ENCODE assay signal across 14 cellular contexts in the genomic region with DNA sequence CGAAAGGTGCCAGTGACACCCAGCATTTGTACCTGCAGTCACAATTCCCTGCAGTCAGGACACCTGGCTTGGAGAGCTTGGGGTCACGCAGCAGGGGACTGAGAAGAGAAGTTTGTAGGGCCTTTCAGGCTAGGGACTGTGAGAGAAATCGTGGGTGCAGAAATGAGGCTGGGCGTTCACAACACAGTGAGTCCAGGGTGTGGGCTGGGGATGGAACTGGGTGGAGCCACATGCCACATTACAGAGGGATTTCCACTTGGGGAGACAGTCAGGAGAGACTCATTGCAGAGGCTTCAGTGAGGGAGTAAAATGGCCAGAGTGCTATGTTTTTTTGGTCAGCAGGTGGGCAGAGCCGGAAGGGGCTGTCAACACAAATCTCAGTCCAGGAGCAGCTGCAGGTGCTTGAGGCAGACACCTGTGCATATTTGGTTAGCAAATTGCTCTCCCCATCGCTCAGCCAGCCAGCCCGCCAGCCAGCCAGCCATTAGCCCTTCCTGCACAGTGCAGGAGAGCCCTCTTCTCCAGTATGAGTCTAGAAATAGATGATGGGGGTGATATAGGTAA. TPM values are rescaled to one million over a fixed set of nuclear protein-coding genes. Genes with fewer than 3 reads are reported as not detected.
DNase-seq lines count a peak whose midpoint lies in the region; ATAC-seq and TF ChIP-seq lines count a peak whose summit lies in the region.
"Had no signal": no experiment of that assay in that cellular context is flagged by ENCODE, and none has a peak within 500 bp of the region (broad histone marks: within the 10 kb centered on the region; RNA-seq: fewer than 3 reads in every experiment).

No MANE protein-coding gene starts in this region.

- no peaks in the 10 kb centered on the region for H3K36me3 Mint-ChIP-seq in neural crest cell (ENCODE audit: low read depth)
- H3K36me3 Mint-ChIP-seq in activated CD4-positive, alpha-beta T cell treated with anti-CD3 and anti-CD28 coated beads for 36 hours (ENCODE audit: low read depth), result peaks cover 32% of the 10 kb centered on the region

- no peak overlapping the region for H3K4me3 Mint-ChIP-seq in neural crest cell
- no peak overlapping the region for H3K4me3 Mint-ChIP-seq in activated CD4-positive, alpha-beta T cell treated with anti-CD3 and anti-CD28 coated beads for 36 hours
- H3K4me3 Mint-ChIP-seq: activated naive CD8-positive, alpha-beta T cell treated with anti-CD3 and anti-CD28 coated beads, Interleukin-2, amount 50 U/mL, for 24 hours had no signal

- DNase-seq in DMS79 (lab: John Stamatoyannopoulos, UW), result peak; percentile 65
- DNase-seq in NCI-H187 (lab: John Stamatoyannopoulos, UW), result peak; percentile 45 to 82
- DNase-seq in neural crest cell (ENCODE audit: low read depth, low spot score), result no peak
- no peak for DNase-seq in erythroblast (lab: John Stamatoyannopoulos, UW)
- no peak for DNase-seq in NCI-H82 (lab: John Stamatoyannopoulos, UW)
- DNase-seq in activated CD4-positive, alpha-beta T cell treated with anti-CD3 and anti-CD28 coated beads for 36 hours, result no peak
- no peak for DNase-seq in HT-29 (ENCODE audit: low spot score)
- DNase-seq: activated CD4-positive, alpha-beta T cell treated with anti-CD3 and anti-CD28 coated beads, Interleukin-2, amount 50 U/mL, for 48 hours; activated naive CD8-positive, alpha-beta T cell treated with anti-CD3 and anti-CD28 coated beads, Interleukin-2, amount 50 U/mL, for 24 hours; effector CD8-positive, alpha-beta T cell; occipital lobe; stimulated activated CD4-positive, alpha-beta T cell treated with anti-CD3 and anti-CD28 coated beads, Interleukin-2, amount 100 ng/mL, for 48 hours; trophoblast cell had no signal

- peak overlapping the region; percentile 38 for H3K9ac ChIP-seq in SU-DHL-6 (ENCODE audit: low read length)

- CTCF ChIA-PET in activated CD4-positive, alpha-beta T cell treated with anti-CD3 and anti-CD28 coated beads for 36 hours (lab: Charles Lee), result no interaction called here

- H2AFZ ChIP-seq in SU-DHL-6 (ENCODE audit: low read depth, low read length, severe bottlenecking), result no peak overlapping the region

- peaks cover 17% of the 10 kb centered on the region for H3K4me1 Mint-ChIP-seq in neural crest cell
- peaks cover 66% of the 10 kb centered on the region for H3K4me1 Mint-ChIP-seq in activated CD4-positive, alpha-beta T cell treated with anti-CD3 and anti-CD28 coated beads for 36 hours

- POLR2A ChIA-PET in activated CD4-positive, alpha-beta T cell treated with anti-CD3 and anti-CD28 coated beads for 36 hours (lab: Charles Lee), result no interaction called here

- H3K27ac ChIP-seq in SU-DHL-6 (ENCODE audit: low read depth, low read length), result peak overlapping the region; percentile 79

- H3K9me2 ChIP-seq in SU-DHL-6 (replicated peaks; ENCODE audit: insufficient read depth, low read length), result no peaks in the 10 kb centered on the region

- no peaks in the 10 kb centered on the region for H3K27me3 ChIP-seq in SU-DHL-6 (ENCODE audit: low read length)

- peaks cover 22% of the 10 kb centered on the region for H3F3A ChIP-seq in SU-DHL-6 (ENCODE audit: insufficient read depth)

- H3K79me2 ChIP-seq in SU-DHL-6 (ENCODE audit: insufficient read depth, low read length), result peaks cover 64% of the 10 kb centered on the region

- H4K20me1 ChIP-seq in SU-DHL-6 (ENCODE audit: low read depth, low read length), result peaks cover 20% of the 10 kb centered on the region; the same call in 1 of the 2 replicates

- peak overlapping the region; percentile 71 for H3K27ac Mint-ChIP-seq in neural crest cell (ENCODE audit: unreplicated experiment)
- no peak overlapping the region for H3K27ac Mint-ChIP-seq in activated CD4-positive, alpha-beta T cell treated with anti-CD3 and anti-CD28 coated beads for 36 hours
- H3K27ac Mint-ChIP-seq: activated naive CD8-positive, alpha-beta T cell treated with anti-CD3 and anti-CD28 coated beads, Interleukin-2, amount 50 U/mL, for 24 hours had no signal

- no peak for TF ChIP-seq POLR2A in erythroblast (IDR thresholded peaks at IDR 0.05; ENCODE audit: low read length)

- H3K27me3 Mint-ChIP-seq in neural crest cell (ENCODE audit: low read depth), result peaks cover 25% of the 10 kb centered on the region
- no peaks in the 10 kb centered on the region for H3K27me3 Mint-ChIP-seq in activated CD4-positive, alpha-beta T cell treated with anti-CD3 and anti-CD28 coated beads for 36 hours
- H3K27me3 Mint-ChIP-seq: activated naive CD8-positive, alpha-beta T cell treated with anti-CD3 and anti-CD28 coated beads, Interleukin-2, amount 50 U/mL, for 24 hours had no signal

- H3K4me3 ChIP-seq in SU-DHL-6 (ENCODE audit: insufficient read depth, low read length, poor library complexity, severe bottlenecking), result peak overlapping the region; percentile 12

- no peaks in the 10 kb centered on the region for H3K9me3 ChIP-seq in SU-DHL-6 (ENCODE audit: insufficient read depth, low read length)

- H3K4me2 ChIP-seq in SU-DHL-6 (ENCODE audit: low read depth, low read length, poor library complexity, severe bottlenecking), result peak overlapping the region; percentile 56

- TF ChIP-seq CTCF in SU-DHL-6 (IDR thresholded peaks at IDR 0.05; ENCODE audit: insufficient read depth, low read length, poor library complexity, severe bottlenecking), result no peak
- no peak for TF ChIP-seq CTCF in neural crest cell (conservative IDR thresholded peaks at IDR 0.05)

- no peak for ATAC-seq in activated CD4-positive, alpha-beta T cell treated with anti-CD3 and anti-CD28 coated beads for 36 hours
- ATAC-seq: activated naive CD8-positive, alpha-beta T cell treated with anti-CD3 and anti-CD28 coated beads, Interleukin-2, amount 50 U/mL, for 24 hours had no signal

- no peaks in the 10 kb centered on the region for H3K9me3 Mint-ChIP-seq in neural crest cell
- H3K9me3 Mint-ChIP-seq in activated CD4-positive, alpha-beta T cell treated with anti-CD3 and anti-CD28 coated beads for 36 hours (ENCODE audit: low read depth), result no peaks in the 10 kb centered on the region
- H3K9me3 Mint-ChIP-seq: activated naive CD8-positive, alpha-beta T cell treated with anti-CD3 and anti-CD28 coated beads, Interleukin-2, amount 50 U/mL, for 24 hours had no signal

- H3K36me3 ChIP-seq in SU-DHL-6 (ENCODE audit: low read length), result no peaks in the 10 kb centered on the region; the same call in 1 of the 2 replicates

- intact Hi-C loops in activated CD4-positive, alpha-beta T cell treated with anti-CD3 and anti-CD28 coated beads for 36 hours (cut with DNase I, micrococcal nuclease), result no loop called here

RNA-seq across cellular contexts. Expression of a gene that starts 7.4 kb away (rescaled TPM):
- 16.0 TPM in 2 replicates for total RNA-seq in neural crest cell
- 10 to 100 TPM; 42.6 to 42.9 TPM for total RNA-seq in activated CD4-positive, alpha-beta T cell treated with anti-CD3 and anti-CD28 coated beads for 36 hours
- 92.2 and 110 TPM in 2 replicates for total RNA-seq in HT-29 (2014; rRNA removed; shearing (Covaris generic))

RNA-seq across cellular contexts. Expression of a gene that starts 48.4 kb away (rescaled TPM):
- 29.9 and 32.9 TPM in 2 replicates for total RNA-seq in neural crest cell
- 10 to 100 TPM; 37.0 to 43.3 TPM for total RNA-seq in activated CD4-positive, alpha-beta T cell treated with anti-CD3 and anti-CD28 coated beads for 36 hours
- total RNA-seq in HT-29 (2014; rRNA removed; shearing (Covaris generic)), result 19.7 and 27.8 TPM in 2 replicates

Comparison
In these comparisons a context has a peak if more than half of its experiments do, and no peak if none do; other contexts are left out.
1. DNase-seq: peak in DMS79 (single experiment) and NCI-H187 (2 of 2); none in neural crest cell (single experiment), erythroblast (0 of 2), NCI-H82 (single experiment), activated CD4-positive, alpha-beta T cell treated with anti-CD3 and anti-CD28 coated beads for 36 hours (single experiment) and HT-29 (single experiment).